ENCODE assay signal across 8 cellular contexts in genomic region chr13:41061914-41062837, GRCh38. TPM values are rescaled to one million over a fixed set of nuclear protein-coding genes. Genes with fewer than 3 reads are reported as not detected.
DNase-seq lines count a peak whose midpoint lies in the region; ATAC-seq and TF ChIP-seq lines count a peak whose summit lies in the region.

No MANE protein-coding gene starts in this region.

- H3K27ac Mint-ChIP-seq in CD4-positive, alpha-beta T cell = peak overlapping the region; percentile 98
- H3K27ac Mint-ChIP-seq in endodermal cell = peak overlapping the region; percentile 100

- H3K9me3 ChIP-seq in CD4-positive, alpha-beta T cell (ENCODE audit: control insufficient read depth, low read length) = no peaks in the 10 kb centered on the region
- H3K9me3 ChIP-seq in endodermal cell (ENCODE audit: control insufficient read depth, low read length) = no peaks in the 10 kb centered on the region

- H3K9ac ChIP-seq in endodermal cell (ENCODE audit: extremely low read depth, low read length, poor library complexity, severe bottlenecking) = peak overlapping the region; percentile 83

- POLR2A ChIA-PET in CD4-positive, alpha-beta T cell (lab: Charles Lee) = interaction anchor here (0.9 to 4.3 kb wide), 15 partner anchors 12 to 1210 kb away, joined by 3 to 103 read pairs (median 6); partner anchors contain the start of genes AKAP11 and ELF1

- peaks cover 38% of the 10 kb centered on the region for H3K36me3 ChIP-seq in endodermal cell (ENCODE audit: control insufficient read depth, insufficient read depth, low read length)

- peak; percentile 4 for ATAC-seq in CD4-positive, alpha-beta T cell (ENCODE audit: poor library complexity)
- peak; percentile 37 for ATAC-seq in GM19328 (IDR thresholded peaks at IDR 0.05; ENCODE audit: unreplicated experiment)
- peak; percentile 27 for ATAC-seq in HG03280 (IDR thresholded peaks at IDR 0.05; ENCODE audit: unreplicated experiment)

- CTCF ChIA-PET in CD4-positive, alpha-beta T cell (lab: Charles Lee) = interaction anchor here (0.6 to 2.9 kb wide), 2 partner anchors 8 to 88 kb away, joined by 3 to 13 read pairs; no protein-coding TSS in a partner anchor

- peak overlapping the region; percentile 86 for H3K27ac ChIP-seq in CD4-positive, alpha-beta T cell (ENCODE audit: low read depth, low read length)
- peak overlapping the region; percentile 93 for H3K27ac ChIP-seq in endodermal cell (ENCODE audit: low read depth, low read length)

- WGBS in endodermal cell (ENCODE audit: insufficient coverage in 1 of 2, insufficient read length in 1 of 2), 2 experiments = 8 to 43% methylated on average over 2 to 23 of the region's 24 CpGs

- peak overlapping the region; percentile 95 for H3K4me3 Mint-ChIP-seq in CD4-positive, alpha-beta T cell
- H3K4me3 Mint-ChIP-seq in endodermal cell = peak overlapping the region; percentile 98

- H3K27me3 Mint-ChIP-seq in CD4-positive, alpha-beta T cell = peaks cover 14% of the 10 kb centered on the region
- no peaks in the 10 kb centered on the region for H3K27me3 Mint-ChIP-seq in endodermal cell (ENCODE audit: insufficient read depth)

- H3K4me3 ChIP-seq in endodermal cell (ENCODE audit: low read length) = peak overlapping the region; percentile 99

- H3K36me3 Mint-ChIP-seq in CD4-positive, alpha-beta T cell (ENCODE audit: low read depth) = peaks cover 75% of the 10 kb centered on the region
- H3K36me3 Mint-ChIP-seq in endodermal cell (ENCODE audit: low read depth) = peaks cover 31% of the 10 kb centered on the region

- H3K9me3 Mint-ChIP-seq in CD4-positive, alpha-beta T cell = no peaks in the 10 kb centered on the region
- no peaks in the 10 kb centered on the region for H3K9me3 Mint-ChIP-seq in endodermal cell

- intact Hi-C loops in CD4-positive, alpha-beta T cell (cut with DNase I, micrococcal nuclease) = loop anchor here (2.0 to 10.0 kb wide), 7 partner anchors 43 to 1210 kb away; partner anchors contain the start of genes KBTBD6 (in 2 of the 2), AKAP11 (in 1 of the 2), ELF1 (in 1 of the 2) and KBTBD7 (in 1 of the 2)

- H3K4me1 ChIP-seq in endodermal cell (ENCODE audit: control insufficient read depth, insufficient read depth, low read length) = peaks cover 12% of the 10 kb centered on the region

- TF ChIP-seq CTCF in CD4-positive, alpha-beta T cell (IDR thresholded peaks at IDR 0.05) = no peak
- no peak for TF ChIP-seq CTCF in endodermal cell (conservative IDR thresholded peaks at IDR 0.05)

- peaks cover 55% of the 10 kb centered on the region for H3K4me1 Mint-ChIP-seq in CD4-positive, alpha-beta T cell (ENCODE audit: low read depth)
- H3K4me1 Mint-ChIP-seq in endodermal cell = peaks cover 26% of the 10 kb centered on the region

- no peaks in the 10 kb centered on the region for H3K27me3 ChIP-seq in CD4-positive, alpha-beta T cell (ENCODE audit: control insufficient read depth, insufficient read depth, low read length)
- no peaks in the 10 kb centered on the region for H3K27me3 ChIP-seq in endodermal cell (ENCODE audit: control insufficient read depth, insufficient read depth, low read length, poor library complexity, severe bottlenecking)

- no peak for DNase-seq in CD4-positive, alpha-beta T cell
- DNase-seq in SIG-M5 treated with dmso at 0.1 percent for 504 hours (lab: John Stamatoyannopoulos, UW; ENCODE audit: unreplicated experiment) (peak; percentile 75), endodermal cell (no peak), midbrain (lab: John Stamatoyannopoulos, UW) (peak; percentile 55), GOT3 (lab: John Stamatoyannopoulos, UW) (no peak), iPS-NIHi7 (ENCODE audit: extremely low spot score) (no peak)

RNA-seq across cellular contexts. Expression of gene WBP4, which starts 0.9 kb away (rescaled TPM):
- total RNA-seq in CD4-positive, alpha-beta T cell = 1 to 10 TPM; 6.9 to 7.4 TPM
- 10 to 100 TPM in 1 of 2 donors, 1 to 10 TPM in 1; 8.9 to 15.2 TPM for total RNA-seq in endodermal cell
- 22.9 TPM for polyA plus RNA-seq in endodermal cell (2013, experiment 1 of 2)
- 20.9 TPM for polyA plus RNA-seq in endodermal cell (2013, experiment 2 of 2)

RNA-seq across cellular contexts. Expression of gene ELF1, which starts 43.1 kb away (rescaled TPM):
- 100 to 1,000 TPM; 354 to 358 TPM for total RNA-seq in CD4-positive, alpha-beta T cell
- total RNA-seq in endodermal cell = 10 to 100 TPM; 36.0 to 44.1 TPM
- polyA plus RNA-seq in endodermal cell (2013, experiment 1 of 2) = 21.2 TPM
- polyA plus RNA-seq in endodermal cell (2013, experiment 2 of 2) = 20.6 TPM

Comparison
In these comparisons a context has a peak if more than half of its experiments do, and no peak if none do; other contexts are left out.
1. DNase-seq: peak in SIG-M5 treated with dmso at 0.1 percent for 504 hours (single experiment) and midbrain (single experiment); none in CD4-positive, alpha-beta T cell (0 of 10), endodermal cell (single experiment), GOT3 (single experiment) and iPS-NIHi7 (single experiment).
2. RNA of gene ELF1, which starts 43.1 kb away (total RNA-seq): 354 to 358 TPM in CD4-positive, alpha-beta T cell; 36.0 to 44.1 TPM in endodermal cell; every median in the first group is over 4 times any median in the second.
3. Peak in every context shown above with its lines, with median percentiles within 50 percentile points of each other: ATAC-seq.